16 cellular contexts compared by ENCODE assay signal in the genomic region with DNA sequence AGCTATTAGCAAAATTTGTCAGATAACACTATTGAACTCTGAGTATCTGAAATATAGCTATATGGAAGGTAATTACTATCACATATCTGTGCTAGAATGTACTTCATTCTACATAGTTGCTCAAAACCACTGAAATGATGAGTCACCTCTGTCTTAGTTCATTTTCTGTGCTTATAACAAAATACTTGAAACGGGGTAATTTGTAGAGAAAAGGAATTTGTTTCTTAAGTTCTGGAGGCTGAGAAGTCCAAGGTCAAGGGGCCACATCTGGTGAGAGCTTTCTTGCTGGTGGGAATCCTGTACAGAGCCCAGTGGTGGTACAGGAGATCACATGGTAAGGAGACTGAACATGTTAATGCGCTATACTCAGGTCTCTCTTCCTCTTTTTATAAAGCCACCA. TPM values are rescaled to one million over a fixed set of nuclear protein-coding genes. Genes with fewer than 3 reads are reported as not detected.
DNase-seq lines count a peak whose midpoint lies in the region; TF ChIP-seq lines count a peak whose summit lies in the region.
"Had no signal": no experiment of that assay in that cellular context is flagged by ENCODE, and none has a peak within 500 bp of the region (broad histone marks: within the 10 kb centered on the region; RNA-seq: fewer than 3 reads in every experiment).

No MANE protein-coding gene starts in this region.

- no peak overlapping the region for H3K4me3 ChIP-seq in tibial artery
- H3K4me3 ChIP-seq: heart left ventricle, MG63 had no signal

- DNase-seq in HCEC 1CT: peak; percentile 91
- DNase-seq in RPMI7951 (ENCODE audit: low read depth): peak; percentile 63
- DNase-seq in fibroblast of gingiva (ENCODE audit: low read depth): peak; percentile 78
- DNase-seq in smooth muscle cell of the brain vasculature (ENCODE audit: low read depth, low spot score): peak; percentile 77
- DNase-seq in ureter (ENCODE audit: low spot score): no peak
- no peak for DNase-seq in tibial artery
- no peak for DNase-seq in NCI-H524 treated with DMSO at 0.1 percent for 48 hours (lab: John Stamatoyannopoulos, UW)
- DNase-seq: activated CD8-positive, alpha-beta memory T cell treated with anti-CD3 and anti-CD28 coated beads, Interleukin-2, amount 50 U/mL, for 4 hours; activated naive CD4-positive, alpha-beta T cell treated with anti-CD3 and anti-CD28 coated beads for 36 hours; CD8-positive, alpha-beta memory T cell; GDM1; heart left ventricle; MG63; NCI-H2171; posterior cingulate gyrus; T-helper 17 cell had no signal

- intact Hi-C loops in tibial artery (cut with DNase I; ENCODE audit: low total_unique reads): no loop called here

- H3K4me1 ChIP-seq in tibial artery: no peaks in the 10 kb centered on the region
- H3K4me1 ChIP-seq: heart left ventricle had no signal

- no peak for TF ChIP-seq CTCF in tibial artery (IDR thresholded peaks at IDR 0.05)

- no peaks in the 10 kb centered on the region for H3K9me3 ChIP-seq in tibial artery
- H3K9me3 ChIP-seq: heart left ventricle, MG63 had no signal

- no peaks in the 10 kb centered on the region for H3K36me3 ChIP-seq in tibial artery
- H3K36me3 ChIP-seq: heart left ventricle, MG63 had no signal

- H3K27me3 ChIP-seq in tibial artery: no peaks in the 10 kb centered on the region
- H3K27me3 ChIP-seq: heart left ventricle, MG63 had no signal

- no peak overlapping the region for H3K27ac ChIP-seq in tibial artery
- H3K27ac ChIP-seq: heart left ventricle had no signal

RNA-seq across cellular contexts. Expression of gene TNKS2, which starts 41.9 kb away (rescaled TPM):
- 16.7 and 19.2 TPM in 2 replicates for total RNA-seq in RPMI7951 (2014; rRNA removed; shearing (Covaris generic))
- 41.0 TPM for total RNA-seq in ureter

Comparison
In these comparisons a context has a peak if more than half of its experiments do, and no peak if none do; other contexts are left out.
1. DNase-seq: peak in HCEC 1CT (single experiment), RPMI7951 (single experiment), fibroblast of gingiva (single experiment) and smooth muscle cell of the brain vasculature (single experiment); none in ureter (single experiment), tibial artery (0 of 2) and NCI-H524 treated with DMSO at 0.1 percent for 48 hours (single experiment).